Comparison of ENCODE assay signal across 8 cellular contexts in genomic region chr15:75758071-75758872, GRCh38. TPM values are rescaled to one million over a fixed set of nuclear protein-coding genes. Genes with fewer than 3 reads are reported as not detected.
A peak's percentile ranks its signal among the peaks of the same experiment; 100 is the strongest.
DNase-seq lines count a peak whose midpoint lies in the region; ATAC-seq, FAIRE-seq and TF ChIP-seq lines count a peak whose summit lies in the region.

No MANE protein-coding gene starts in this region.

- H3F3A ChIP-seq in DOHH2 (ENCODE audit: control insufficient read depth, insufficient read depth), result peaks cover 5% of the 10 kb centered on the region; the same call in 1 of the 2 replicates

- H3K36me3 ChIP-seq in DOHH2 (ENCODE audit: control insufficient read depth, low read length), result no peaks in the 10 kb centered on the region

- peak; percentile 60 for TF ChIP-seq POLR2A in H54 (IDR thresholded peaks at IDR 0.05; ENCODE audit: low read depth, low read length)

- peak; percentile 97 to 98 for ATAC-seq in left cardiac atrium

- peaks cover 21% of the 10 kb centered on the region for H3K4me1 ChIP-seq in DOHH2 (ENCODE audit: control insufficient read depth, low read length)

- no peak for FAIRE-seq in H54 (lab: Jason Lieb, UNC)
- FAIRE-seq in urothelium cell line (lab: Jason Lieb, UNC), result no peak

- H3K9me3 ChIP-seq in DOHH2 (ENCODE audit: control insufficient read depth, insufficient read depth, low read length), result no peaks in the 10 kb centered on the region

- peaks cover 2% of the 10 kb centered on the region; the same call in 1 of the 2 replicates for H3K79me2 ChIP-seq in DOHH2 (ENCODE audit: control insufficient read depth, low read length)

- intact Hi-C loops in left cardiac atrium (cut with DNase I), result no loop called here
- intact Hi-C loops in posterior cingulate gyrus (cut with DNase I), result no loop called here

- peak overlapping the region; percentile 93 for H3K4me3 ChIP-seq in DOHH2 (ENCODE audit: low read length)

- H3K9me2 ChIP-seq in DOHH2 (replicated peaks; ENCODE audit: control insufficient read depth, low read length), result no peaks in the 10 kb centered on the region

- H4K20me1 ChIP-seq in DOHH2 (ENCODE audit: control insufficient read depth, insufficient read depth, low read depth, low read length), result no peaks in the 10 kb centered on the region

- H3K4me2 ChIP-seq in DOHH2 (ENCODE audit: low read length), result peak overlapping the region; percentile 88

- no peaks in the 10 kb centered on the region for H3K27me3 ChIP-seq in DOHH2 (ENCODE audit: control insufficient read depth, low read length)

- peak overlapping the region; percentile 45 for H3K27ac ChIP-seq in DOHH2 (ENCODE audit: low read depth, low read length)

- DNase-seq in H54 (ENCODE audit: insufficient read length, low spot score) (peak; percentile 46), NCI-H1092 (lab: John Stamatoyannopoulos, UW) (peak; percentile 88), T follicular helper cell (ENCODE audit: low read depth) (peak; percentile 48), amniotic stem cell (lab: John Stamatoyannopoulos, UW) (peak; percentile 70), left cardiac atrium (peak; percentile 90), posterior cingulate gyrus (peak; percentile 78 to 98 (median 86)), urothelium cell line (ENCODE audit: low spot score) (peak; percentile 96)

- TF ChIP-seq CTCF in DOHH2 (IDR thresholded peaks at IDR 0.05; ENCODE audit: low read depth, low read length, poor library complexity, severe bottlenecking), result peak; percentile 35

RNA-seq across cellular contexts. Expression of gene CSPG4, which starts 45.6 kb away (rescaled TPM):
- total RNA-seq in left cardiac atrium, result 10 to 100 TPM; 16.8 to 27.6 TPM

Comparison
In these comparisons a context has a peak if more than half of its experiments do, and no peak if none do; other contexts are left out.
1. Peak in every context shown above with its lines: DNase-seq, ATAC-seq, H3K4me3 ChIP-seq and H3K27ac ChIP-seq.
2. DNase-seq: peak in every context shown above with its lines; median percentile 96 in urothelium cell line; 90 in left cardiac atrium; 88 in NCI-H1092; 86 in posterior cingulate gyrus; 70 in amniotic stem cell; 48 in T follicular helper cell; 46 in H54.